Comparison of ENCODE assay signal across 1 cellular context in the genomic region with DNA sequence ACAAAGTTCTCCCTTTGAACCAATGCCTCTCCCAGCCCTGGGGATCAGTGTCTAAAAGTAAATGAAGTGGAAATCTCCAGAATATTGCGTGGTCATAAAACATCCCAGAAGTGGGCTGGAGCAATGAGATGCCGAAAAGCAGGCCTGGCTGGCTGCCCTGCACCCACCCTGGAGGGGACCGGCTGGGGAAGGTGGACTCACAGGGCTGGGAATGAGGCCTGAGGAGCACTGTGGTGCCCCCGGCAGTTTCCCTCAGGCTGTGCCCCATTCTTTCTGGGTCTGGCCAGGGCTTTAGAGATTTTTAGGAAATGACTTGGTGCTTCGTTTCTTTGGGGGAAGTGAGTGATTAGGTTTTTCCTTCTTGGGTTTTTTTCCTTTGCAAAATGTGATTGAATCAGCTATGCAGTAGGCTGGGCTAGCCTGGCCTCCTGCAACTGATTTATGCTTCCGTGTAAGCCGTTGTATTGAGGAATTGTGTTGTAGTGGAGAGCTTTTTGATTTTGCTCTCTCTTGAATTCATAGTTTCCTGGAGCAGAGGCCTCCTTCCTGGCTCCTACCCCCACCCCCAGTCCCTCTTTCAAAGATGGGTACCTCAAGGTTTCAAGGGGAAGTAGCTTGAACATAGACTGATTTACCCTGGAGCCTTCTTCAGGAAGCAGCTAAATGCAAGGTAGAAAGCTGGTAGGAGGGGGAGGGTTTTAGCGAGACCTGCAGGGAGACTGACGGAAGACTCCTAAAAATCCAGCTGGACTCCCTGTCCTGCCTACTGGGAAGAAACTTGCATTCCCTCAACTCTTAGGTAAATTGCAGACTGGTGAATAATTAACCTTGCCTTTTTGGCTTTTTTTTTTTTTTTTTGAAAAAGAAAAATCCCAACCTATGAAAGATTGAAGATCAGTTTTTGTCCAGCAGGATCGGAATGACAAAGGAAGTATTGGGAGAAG.
TF ChIP-seq lines count a peak whose summit lies in the region.

No MANE protein-coding gene starts in this region.

TF ChIP-seq in A549, 52 proteins besides CTCF, POLR2A, EP300 and RAD21 (continued from another document):
- TF ChIP-seq, protein P1, sequence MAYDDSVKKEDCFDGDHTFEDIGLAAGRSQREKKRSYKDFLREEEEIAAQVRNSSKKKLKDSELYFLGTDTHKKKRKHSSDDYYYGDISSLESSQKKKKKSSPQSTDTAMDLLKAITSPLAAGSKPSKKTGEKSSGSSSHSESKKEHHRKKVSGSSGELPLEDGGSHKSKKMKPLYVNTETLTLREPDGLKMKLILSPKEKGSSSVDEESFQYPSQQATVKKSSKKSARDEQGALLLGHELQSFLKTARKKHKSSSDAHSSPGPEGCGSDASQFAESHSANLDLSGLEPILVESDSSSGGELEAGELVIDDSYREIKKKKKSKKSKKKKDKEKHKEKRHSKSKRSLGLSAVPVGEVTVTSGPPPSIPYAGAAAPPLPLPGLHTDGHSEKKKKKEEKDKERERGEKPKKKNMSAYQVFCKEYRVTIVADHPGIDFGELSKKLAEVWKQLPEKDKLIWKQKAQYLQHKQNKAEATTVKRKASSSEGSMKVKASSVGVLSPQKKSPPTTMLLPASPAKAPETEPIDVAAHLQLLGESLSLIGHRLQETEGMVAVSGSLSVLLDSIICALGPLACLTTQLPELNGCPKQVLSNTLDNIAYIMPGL (CRISPR knock-in tag; IDR thresholded peaks at IDR 0.05; ENCODE audit: borderline replicate concordance) = no peak
- no peak for TF ChIP-seq CEBPB (IDR thresholded peaks at IDR 0.05)
- TF ChIP-seq, protein P2, sequence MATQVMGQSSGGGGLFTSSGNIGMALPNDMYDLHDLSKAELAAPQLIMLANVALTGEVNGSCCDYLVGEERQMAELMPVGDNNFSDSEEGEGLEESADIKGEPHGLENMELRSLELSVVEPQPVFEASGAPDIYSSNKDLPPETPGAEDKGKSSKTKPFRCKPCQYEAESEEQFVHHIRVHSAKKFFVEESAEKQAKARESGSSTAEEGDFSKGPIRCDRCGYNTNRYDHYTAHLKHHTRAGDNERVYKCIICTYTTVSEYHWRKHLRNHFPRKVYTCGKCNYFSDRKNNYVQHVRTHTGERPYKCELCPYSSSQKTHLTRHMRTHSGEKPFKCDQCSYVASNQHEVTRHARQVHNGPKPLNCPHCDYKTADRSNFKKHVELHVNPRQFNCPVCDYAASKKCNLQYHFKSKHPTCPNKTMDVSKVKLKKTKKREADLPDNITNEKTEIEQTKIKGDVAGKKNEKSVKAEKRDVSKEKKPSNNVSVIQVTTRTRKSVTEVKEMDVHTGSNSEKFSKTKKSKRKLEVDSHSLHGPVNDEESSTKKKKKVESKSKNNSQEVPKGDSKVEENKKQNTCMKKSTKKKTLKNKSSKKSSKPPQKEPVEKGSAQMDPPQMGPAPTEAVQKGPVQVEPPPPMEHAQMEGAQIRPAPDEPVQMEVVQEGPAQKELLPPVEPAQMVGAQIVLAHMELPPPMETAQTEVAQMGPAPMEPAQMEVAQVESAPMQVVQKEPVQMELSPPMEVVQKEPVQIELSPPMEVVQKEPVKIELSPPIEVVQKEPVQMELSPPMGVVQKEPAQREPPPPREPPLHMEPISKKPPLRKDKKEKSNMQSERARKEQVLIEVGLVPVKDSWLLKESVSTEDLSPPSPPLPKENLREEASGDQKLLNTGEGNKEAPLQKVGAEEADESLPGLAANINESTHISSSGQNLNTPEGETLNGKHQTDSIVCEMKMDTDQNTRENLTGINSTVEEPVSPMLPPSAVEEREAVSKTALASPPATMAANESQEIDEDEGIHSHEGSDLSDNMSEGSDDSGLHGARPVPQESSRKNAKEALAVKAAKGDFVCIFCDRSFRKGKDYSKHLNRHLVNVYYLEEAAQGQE (IDR thresholded peaks at IDR 0.05) = no peak
